ENCODE assay signal across 25 cellular contexts in the genomic region with DNA sequence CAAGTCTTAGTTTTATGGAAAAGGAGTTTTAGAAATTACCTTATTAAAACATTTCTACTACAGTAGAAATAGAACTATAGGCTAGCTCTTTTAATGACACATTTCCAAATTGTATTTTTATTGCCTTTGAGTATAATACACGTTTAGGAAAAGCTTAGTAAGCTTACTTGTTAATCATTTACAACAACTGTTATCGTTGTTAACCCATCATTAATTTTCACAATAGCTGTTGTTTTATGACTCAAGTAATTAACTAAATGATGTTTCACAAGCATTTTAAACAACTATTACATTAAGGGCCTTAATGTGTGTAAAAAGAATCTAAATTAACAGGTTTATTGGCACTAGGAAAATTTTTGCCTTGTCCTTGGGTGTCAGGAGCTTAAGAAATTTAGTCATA.
DNase-seq lines count a peak whose midpoint lies in the region; ATAC-seq, FAIRE-seq and TF ChIP-seq lines count a peak whose summit lies in the region.
"Had no signal": no experiment of that assay in that cellular context is flagged by ENCODE, and none has a peak within 500 bp of the region (broad histone marks: within the 10 kb centered on the region; RNA-seq: fewer than 3 reads in every experiment).

No MANE protein-coding gene starts in this region.

- H3K9me3 Mint-ChIP-seq in endodermal cell: no peaks in the 10 kb centered on the region
- H3K9me3 Mint-ChIP-seq: CD4-positive, alpha-beta T cell; GM23338; H9; HFFc6 had no signal

- no peaks in the 10 kb centered on the region for H3K36me3 Mint-ChIP-seq in endodermal cell (ENCODE audit: low read depth)
- H3K36me3 Mint-ChIP-seq: CD14-positive monocyte; CD8-positive, alpha-beta memory T cell had no signal

- no peak for DNase-seq in A549 (ENCODE audit: low read depth in 1 of 2, low spot score in 1 of 2)
- DNase-seq in RCC 7860 (ENCODE audit: low spot score): no peak
- DNase-seq in left kidney (ENCODE audit: low read depth, low spot score): peak; percentile 12
- no peak for DNase-seq in T-helper 2 cell
- no peak for DNase-seq in endodermal cell
- DNase-seq in NCI-H146 treated with DMSO at 0.1 percent for 48 hours (lab: John Stamatoyannopoulos, UW; ENCODE audit: unreplicated experiment): no peak
- DNase-seq: ACHN; AML-193; BE2C; Calu3; CD4-positive, alpha-beta T cell; CD8-positive, alpha-beta memory T cell; DMS53; DMS79 treated with DMSO at 0.1 percent for 48 hours; GF-D8; H9; HFFc6 had no signal

- H3K4me3 Mint-ChIP-seq in endodermal cell: no peak overlapping the region
- H3K4me3 Mint-ChIP-seq: CD14-positive monocyte; CD4-positive, alpha-beta T cell; CD8-positive, alpha-beta memory T cell; GM23338; H9; HFFc6 had no signal

- H3K4me1 ChIP-seq in A549 (no peaks in the 10 kb centered on the region), endodermal cell (ENCODE audit: control insufficient read depth, insufficient read depth, low read length) (no peaks in the 10 kb centered on the region)
- H3K4me1 ChIP-seq: BE2C; BLaER1 treated with 17β-estradiol and CSF1 and Interleukin-3, amounts not matched to agents 10 nM and 100 nM had no signal

- no peaks in the 10 kb centered on the region for H3K4me1 Mint-ChIP-seq in endodermal cell
- H3K4me1 Mint-ChIP-seq: CD14-positive monocyte; CD8-positive, alpha-beta memory T cell; GM23338; H9 had no signal

- TF ChIP-seq CTCF in A549 (IDR thresholded peaks at IDR 0.05): no peak
- TF ChIP-seq CTCF in endodermal cell (conservative IDR thresholded peaks at IDR 0.05): no peak

- TF ChIP-seq EP300 in A549 (IDR thresholded peaks at IDR 0.05): no peak

- H3K27me3 Mint-ChIP-seq in endodermal cell (ENCODE audit: insufficient read depth): peaks cover 2% of the 10 kb centered on the region
- H3K27me3 Mint-ChIP-seq: CD4-positive, alpha-beta T cell; CD8-positive, alpha-beta memory T cell had no signal

- 2% methylated on average over 2 of the region's 2 CpGs for WGBS in A549 (ENCODE audit: missing lambda C conversion rate)
- 88% methylated on average over 2 of the region's 2 CpGs; no CpG with 5 or more reads in 1 of the 2 experiments for WGBS in endodermal cell (ENCODE audit: insufficient coverage in 1 of 2, insufficient read length in 1 of 2), 2 experiments

- H3K27ac ChIP-seq in A549 (no peak overlapping the region), endodermal cell (ENCODE audit: low read depth, low read length) (no peak overlapping the region)
- H3K27ac ChIP-seq: 22Rv1; BLaER1 treated with 17β-estradiol and CSF1 and Interleukin-3, amounts not matched to agents 10 nM and 100 nM had no signal

- CTCF ChIA-PET in A549 (lab: Yijun Ruan, JAX): interaction anchor here (0.7 to 1.5 kb wide), 4 partner anchors 39 to 147 kb away, joined by 3 to 5 read pairs (median 4); no protein-coding TSS in a partner anchor

- no peak overlapping the region for H3K4me2 ChIP-seq in A549
- H3K4me2 ChIP-seq: BLaER1 treated with 17β-estradiol and CSF1 and Interleukin-3, amounts not matched to agents 10 nM and 100 nM; GM23338 had no signal

- POLR2A ChIA-PET in A549 (lab: Yijun Ruan, JAX): no interaction called here

- H3K27ac Mint-ChIP-seq in endodermal cell: no peak overlapping the region
- H3K27ac Mint-ChIP-seq: CD14-positive monocyte; CD4-positive, alpha-beta T cell; CD8-positive, alpha-beta memory T cell; GM23338; H9; HFFc6 had no signal

- H3K9me3 ChIP-seq in A549 (no peaks in the 10 kb centered on the region), endodermal cell (ENCODE audit: control insufficient read depth, low read length) (no peaks in the 10 kb centered on the region)
- H3K9me3 ChIP-seq: BE2C; BLaER1 treated with 17β-estradiol and CSF1 and Interleukin-3, amounts not matched to agents 10 nM and 100 nM had no signal

- peak; percentile 84 for FAIRE-seq in A549 (lab: Jason Lieb, UNC)
- FAIRE-seq in RCC 7860 (lab: Jason Lieb, UNC): peak; percentile 48
- FAIRE-seq: A204.1, GM12891, GM18507 had no signal

- no peak overlapping the region for H3K4me3 ChIP-seq in A549
- no peak overlapping the region for H3K4me3 ChIP-seq in endodermal cell (ENCODE audit: low read length)
- H3K4me3 ChIP-seq: BLaER1 treated with 17β-estradiol and CSF1 and Interleukin-3, amounts not matched to agents 10 nM and 100 nM; GM23338 had no signal

- no peak for TF ChIP-seq POLR2A in A549 (IDR thresholded peaks at IDR 0.05; ENCODE audit: low read length)

- no peak for ATAC-seq in A549
- ATAC-seq: GM23338, HCT116 had no signal

- no peaks in the 10 kb centered on the region for H3K36me3 ChIP-seq in endodermal cell (ENCODE audit: control insufficient read depth, insufficient read depth, low read length)
- H3K36me3 ChIP-seq: BE2C; BLaER1 treated with 17β-estradiol and CSF1 and Interleukin-3, amounts not matched to agents 10 nM and 100 nM had no signal

- H3K9ac ChIP-seq in endodermal cell (ENCODE audit: extremely low read depth, low read length, poor library complexity, severe bottlenecking): no peak overlapping the region
- H3K9ac ChIP-seq: BLaER1 treated with 17β-estradiol and CSF1 and Interleukin-3, amounts not matched to agents 10 nM and 100 nM had no signal

- no peaks in the 10 kb centered on the region for H3K27me3 ChIP-seq in endodermal cell (ENCODE audit: control insufficient read depth, insufficient read depth, low read length, poor library complexity, severe bottlenecking)
- H3K27me3 ChIP-seq: BE2C; BLaER1 treated with 17β-estradiol and CSF1 and Interleukin-3, amounts not matched to agents 10 nM and 100 nM had no signal

- no peak for TF ChIP-seq RAD21 in A549 (conservative IDR thresholded peaks at IDR 0.05 in 1 of 2, IDR thresholded peaks at IDR 0.05 in 1 of 2)

TF ChIP-seq in A549, 52 proteins besides CTCF, POLR2A, EP300 and RAD21:
- TF ChIP-seq ZFP36 (IDR thresholded peaks at IDR 0.05; ENCODE audit: borderline replicate concordance, partially characterized antibody): no peak
- no peak for TF ChIP-seq EHF (CRISPR knock-in tag; IDR thresholded peaks at IDR 0.05)
- TF ChIP-seq REST (IDR thresholded peaks at IDR 0.05): no peak
- TF ChIP-seq NR3C1 (IDR thresholded peaks at IDR 0.05): no peak
- TF ChIP-seq E2F6 (IDR thresholded peaks at IDR 0.05; ENCODE audit: borderline replicate concordance, low read depth): no peak
- no peak for TF ChIP-seq JUNB (IDR thresholded peaks at IDR 0.05)
- no peak for TF ChIP-seq ZSCAN20 (CRISPR knock-in tag; IDR thresholded peaks at IDR 0.05)
- TF ChIP-seq EHMT2 (IDR thresholded peaks at IDR 0.05; ENCODE audit: low read depth): no peak
- TF ChIP-seq GATA3 (IDR thresholded peaks at IDR 0.05; ENCODE audit: borderline replicate concordance): no peak
- TF ChIP-seq BCL3 (IDR thresholded peaks at IDR 0.05): no peak
- no peak for TF ChIP-seq USF2 (IDR thresholded peaks at IDR 0.05)
- TF ChIP-seq MAZ (IDR thresholded peaks at IDR 0.05; ENCODE audit: borderline replicate concordance, low read depth, low read length): no peak
- TF ChIP-seq CBX8 (IDR thresholded peaks at IDR 0.05): no peak
- no peak for TF ChIP-seq MAFK (IDR thresholded peaks at IDR 0.05; ENCODE audit: partially characterized antibody)
